1 cellular context compared by ENCODE assay signal in genomic region chr16:89369266-89369895, GRCh38.
A peak's percentile ranks its signal among the peaks of the same experiment; 100 is the strongest.
TF ChIP-seq lines count a peak whose summit lies in the region.

No MANE protein-coding gene starts in this region.

TF ChIP-seq in HepG2, 621 proteins besides CTCF, POLR2A, EP300 and RAD21 (continued from another document):
- TF ChIP-seq STAT6 (CRISPR knock-in tag; IDR thresholded peaks at IDR 0.05; ENCODE audit: borderline replicate concordance) (no peak), ATF7-NPFF (CRISPR knock-in tag; IDR thresholded peaks at IDR 0.05; ENCODE audit: low read depth) (no peak), ZNF768 (CRISPR knock-in tag; IDR thresholded peaks at IDR 0.05) (peak; percentile 32; the same call in 1 of the 2 replicates), ZBTB4 (CRISPR knock-in tag; IDR thresholded peaks at IDR 0.05; ENCODE audit: borderline replicate concordance) (no peak), ZNF17 (CRISPR knock-in tag; IDR thresholded peaks at IDR 0.05) (no peak), PHF5A (CRISPR knock-in tag; IDR thresholded peaks at IDR 0.05; ENCODE audit: low read depth, unreplicated experiment) (no peak)
